ENCODE assay signal across 20 cellular contexts in the genomic region with DNA sequence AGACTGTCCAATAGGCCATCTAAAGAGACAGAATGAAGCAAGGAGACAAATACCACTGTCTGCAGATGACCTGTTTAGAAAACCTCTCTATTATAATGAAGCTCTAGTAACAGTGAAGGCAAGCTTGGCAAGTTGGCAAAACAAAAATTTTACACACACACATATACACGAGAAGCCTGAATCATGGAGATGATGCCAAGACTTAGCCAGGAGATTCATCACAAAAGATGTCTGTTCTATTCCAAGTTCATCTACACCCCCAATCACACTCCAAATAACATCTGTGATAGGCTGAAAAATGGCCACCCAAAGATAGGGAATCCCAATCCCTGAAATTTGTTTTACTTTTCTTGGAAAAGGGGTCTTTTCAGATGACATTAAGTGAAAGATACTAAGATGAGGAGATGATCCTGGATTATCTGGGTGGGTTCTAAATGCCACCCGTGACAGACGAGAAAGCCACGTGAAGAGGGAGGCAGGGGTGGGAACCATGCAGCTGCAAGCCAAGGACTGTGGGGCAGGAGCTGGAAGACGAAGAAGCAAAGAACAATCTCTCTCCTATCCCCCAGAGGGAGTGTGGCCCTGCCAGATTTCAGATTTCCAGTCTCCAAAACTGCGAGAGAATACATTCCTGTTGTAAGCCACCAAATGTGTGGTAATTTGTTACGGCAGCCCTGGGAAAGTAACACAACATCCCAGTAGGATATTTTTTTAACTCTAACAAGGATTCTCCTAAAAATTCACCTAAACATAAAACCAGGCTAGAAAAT. TPM values are rescaled to one million over a fixed set of nuclear protein-coding genes. Genes with fewer than 3 reads are reported as not detected.
A peak's percentile ranks its signal among the peaks of the same experiment; 100 is the strongest.
DNase-seq lines count a peak whose midpoint lies in the region; ATAC-seq, FAIRE-seq and TF ChIP-seq lines count a peak whose summit lies in the region.
"Had no signal": no experiment of that assay in that cellular context is flagged by ENCODE, and none has a peak within 500 bp of the region (broad histone marks: within the 10 kb centered on the region; RNA-seq: fewer than 3 reads in every experiment).

No MANE protein-coding gene starts in this region.

- CTCF ChIA-PET in HepG2 (lab: Yijun Ruan, JAX; ENCODE audit: low intra/inter-chr PET ratio, low total read pairs) (no interaction called here), K562 (lab: Yijun Ruan, JAX; ENCODE audit: low intra/inter-chr PET ratio) (no interaction called here), A673 (lab: Charles Lee) (no interaction called here)

- no peak for TF ChIP-seq RAD21 in HepG2 (CRISPR knock-in tag; IDR thresholded peaks at IDR 0.05)
- TF ChIP-seq RAD21 in K562 (CRISPR knock-in tag; conservative IDR thresholded peaks at IDR 0.05 in 1 of 2, IDR thresholded peaks at IDR 0.05 in 1 of 2), result no peak

- H3K9me3 ChIP-seq in HepG2 (ENCODE audit: low read length), result no peaks in the 10 kb centered on the region
- no peaks in the 10 kb centered on the region for H3K9me3 ChIP-seq in right lobe of liver
- no peaks in the 10 kb centered on the region for H3K9me3 ChIP-seq in K562 (replicated peaks; ENCODE audit: control insufficient read depth, insufficient read depth, low read depth, low read length)
- H3K9me3 ChIP-seq in gastroesophageal sphincter, result no peaks in the 10 kb centered on the region
- H3K9me3 ChIP-seq in A673 (ENCODE audit: low read depth, low read length, poor library complexity, severe bottlenecking), result no peaks in the 10 kb centered on the region
- H3K9me3 ChIP-seq: Caco-2, MG63 had no signal

- H3K4me2 ChIP-seq in HepG2 (ENCODE audit: low read depth, low read length) (no peak overlapping the region), K562 (ENCODE audit: insufficient read depth, low read length) (no peak overlapping the region)
- H3K4me2 ChIP-seq: PC-9 had no signal

- TF ChIP-seq POLR2A in HepG2 (IDR thresholded peaks at IDR 0.05; ENCODE audit: insufficient read depth in 1 of 2, low read depth in 2 of 2, low read length in 2 of 2) (no peak), right lobe of liver (IDR thresholded peaks at IDR 0.05) (no peak), K562 (conservative IDR thresholded peaks at IDR 0.05) (no peak), gastroesophageal sphincter (IDR thresholded peaks at IDR 0.05) (no peak)

- no peak overlapping the region for H3K9ac ChIP-seq in HepG2 (ENCODE audit: insufficient read depth, low read depth, low read length)
- no peak overlapping the region for H3K9ac ChIP-seq in K562 (ENCODE audit: insufficient read depth in 1 of 2, low read depth in 2 of 2, low read length in 2 of 2)

- TF ChIP-seq EP300 in HepG2 (IDR thresholded peaks at IDR 0.05; ENCODE audit: low read depth in 2 of 2, low read length in 2 of 2), result no peak
- no peak for TF ChIP-seq EP300 in HepG2 (CRISPR knock-in tag; IDR thresholded peaks at IDR 0.05; ENCODE audit: borderline replicate concordance)
- no peak for TF ChIP-seq EP300 in K562 (IDR thresholded peaks at IDR 0.05; ENCODE audit: low read length)
- no peak for TF ChIP-seq EP300 in gastroesophageal sphincter (IDR thresholded peaks at IDR 0.05)

- H2AFZ ChIP-seq in HepG2 (ENCODE audit: low read length), result no peak overlapping the region
- H2AFZ ChIP-seq in K562 (ENCODE audit: low read depth, low read length), result no peak overlapping the region
- H2AFZ ChIP-seq: PC-9 had no signal

- H3K36me3 ChIP-seq in HepG2 (replicated peaks in 1 of 2; ENCODE audit: control insufficient read depth in 1 of 2, insufficient read depth in 2 of 2, low read length in 2 of 2), result peaks cover 0 to 15% of the 10 kb centered on the region in 2 experiments; a peak in 3 of 5 replicates
- H3K36me3 ChIP-seq in right lobe of liver, result no peaks in the 10 kb centered on the region
- peaks cover 10% of the 10 kb centered on the region; the same call in 2 of the 3 replicates for H3K36me3 ChIP-seq in K562 (ENCODE audit: control insufficient read depth, insufficient read depth, low read length)
- peaks cover 0 to 8% of the 10 kb centered on the region in 2 donors for H3K36me3 ChIP-seq in gastroesophageal sphincter
- no peaks in the 10 kb centered on the region for H3K36me3 ChIP-seq in A673 (ENCODE audit: insufficient read depth, low read length, poor library complexity, severe bottlenecking)

- peaks cover 64% of the 10 kb centered on the region for H4K20me1 ChIP-seq in HepG2 (ENCODE audit: insufficient read depth, low read length)
- 0 out of 2 replicates have a peak, but pooled peaks cover 10% of the 10 kb centered on the region for H4K20me1 ChIP-seq in K562 (replicated peaks; ENCODE audit: control insufficient read depth, insufficient read depth, low read length)

- TF ChIP-seq CTCF in HepG2 (CRISPR knock-in tag; IDR thresholded peaks at IDR 0.05) (no peak), right lobe of liver (IDR thresholded peaks at IDR 0.05) (no peak), K562 (IDR thresholded peaks at IDR 0.05 in 2 of 3, conservative IDR thresholded peaks at IDR 0.05 in 1 of 3; ENCODE audit: insufficient read depth in 2 of 3, low read depth in 1 of 3, low read length in 3 of 3) (no peak), gastroesophageal sphincter (IDR thresholded peaks at IDR 0.05) (no peak), A673 (conservative IDR thresholded peaks at IDR 0.05; ENCODE audit: low read depth, low read length) (no peak)

- BruUV-seq in HepG2 (replicated peaks; lab: Mats Ljungman, UMichigan) (TSS peak; percentile 20), K562 (replicated peaks; lab: Mats Ljungman, UMichigan) (TSS peak; percentile 8), A673 (replicated peaks; lab: Mats Ljungman, UMichigan) (no TSS peak)

- peaks cover 51% of the 10 kb centered on the region for H3K4me1 ChIP-seq in HepG2 (ENCODE audit: insufficient read depth, low read length)
- peaks cover 0 to 68% (median 8%) of the 10 kb centered on the region in 4 donors for H3K4me1 ChIP-seq in right lobe of liver
- H3K4me1 ChIP-seq in K562 (replicated peaks in 1 of 2; ENCODE audit: control insufficient read depth in 2 of 2, insufficient read depth in 2 of 2, low read length in 2 of 2), result peaks cover 2 to 3% of the 10 kb centered on the region in 2 experiments; a peak in 3 of 5 replicates
- H3K4me1 ChIP-seq in gastroesophageal sphincter, result peaks cover 0 to 26% (median 0%) of the 10 kb centered on the region in 3 donors
- peaks cover 8% of the 10 kb centered on the region for H3K4me1 ChIP-seq in A673 (ENCODE audit: insufficient read depth, low read length, poor library complexity, severe bottlenecking)
- H3K4me1 ChIP-seq: Caco-2 had no signal

- FAIRE-seq in HepG2 (lab: Jason Lieb, UNC) (no peak), K562 (lab: Jason Lieb, UNC) (no peak)
- FAIRE-seq: A204.1, G401.6, H54 had no signal

- intact Hi-C loops in HepG2 (cut with micrococcal nuclease; ENCODE audit: unreplicated experiment), result no loop called here
- intact Hi-C loops in right lobe of liver (cut with DNase I), result no loop called here
- intact Hi-C loops in K562 (cut with micrococcal nuclease), result no loop called here
- intact Hi-C loops in A673 (cut with micrococcal nuclease; ENCODE audit: unreplicated experiment), result no loop called here

- H3K4me3 ChIP-seq in HepG2 (replicated peaks in 1 of 3; ENCODE audit: insufficient read depth in 1 of 3, low read depth in 2 of 3, low read length in 3 of 3) (no peak overlapping the region), right lobe of liver (no peak overlapping the region), K562 (no peak overlapping the region), gastroesophageal sphincter (no peak overlapping the region), A673 (ENCODE audit: low read depth, low read length, poor library complexity, severe bottlenecking) (no peak overlapping the region)
- H3K4me3 ChIP-seq: MG63, PC-9 had no signal

- POLR2A ChIA-PET in HepG2 (lab: Yijun Ruan, JAX) (no interaction called here), K562 (lab: Yijun Ruan, JAX) (interaction anchor here (0.6 to 2.7 kb wide), 4 partner anchors 13 to 195 kb away, joined by 3 to 8 read pairs (median 5); no protein-coding TSS in a partner anchor), A673 (lab: Charles Lee; ENCODE audit: low non-redundant PET) (interaction anchor here (0.6 kb wide), 1 partner anchor 481 kb away, joined by 4 read pairs; no protein-coding TSS in a partner anchor)

- WGBS in HepG2 (ENCODE audit: low lambda C conversion rate), result 93% methylated on average over 7 of the region's 7 CpGs
- 93% methylated on average over 7 of the region's 7 CpGs for WGBS in right lobe of liver (ENCODE audit: insufficient coverage, low coverage, low lambda C conversion rate, missing lambda C conversion rate)
- WGBS in K562 (ENCODE audit: insufficient coverage, low coverage, missing lambda C conversion rate), result 80% methylated on average over 7 of the region's 7 CpGs
- WGBS in gastroesophageal sphincter (ENCODE audit: low coverage in 1 of 2), 2 donors, result 64 to 80% methylated on average over 6 to 7 of the region's 7 CpGs

- H3K27ac ChIP-seq in HepG2 (ENCODE audit: extremely low read length, insufficient read depth, low read length) (no peak overlapping the region), right lobe of liver (no peak overlapping the region), K562 (ENCODE audit: extremely low read depth, low read depth, low read length) (no peak overlapping the region), layer of hippocampus (ENCODE audit: low read depth, low read length) (peak overlapping the region; percentile 32), gastroesophageal sphincter (no peak overlapping the region), A673 (ENCODE audit: low read depth, low read length, poor library complexity, severe bottlenecking) (no peak overlapping the region)
- H3K27ac ChIP-seq: PC-9 had no signal

- in situ Hi-C loops in HepG2 (cut with HindIII; ENCODE audit: extremely low pct_ligation_motif_present, low pct_unique_long_range_greater_than_20kb) (no loop called here), K562 (cut with MboI) (no loop called here)

- DNase-seq in HepG2 (ENCODE audit: low spot score) (no peak), right lobe of liver (no peak), K562 (ENCODE audit: extremely low read depth in 1 of 4, low spot score in 3 of 4) (no peak), GDM1 (lab: John Stamatoyannopoulos, UW) (no peak), H4 (ENCODE audit: low spot score) (no peak), A673 (ENCODE audit: low spot score) (no peak)
- DNase-seq: Caco-2; DMS79; MG63; NCI-H1105 treated with DMSO at 0.1 percent for 48 hours; NCI-H187; NCI-H69; NK-92 treated with Interleukin-12 subunit alpha and Interleukin-12 subunit beta, amount 100 ng/mL, for 24 hours; PC-9; SHP77 had no signal

- H3K27me3 ChIP-seq in HepG2 (ENCODE audit: control insufficient read depth in 1 of 2, insufficient read depth in 2 of 2, low read length in 2 of 2) (no peaks in the 10 kb centered on the region), right lobe of liver (no peaks in the 10 kb centered on the region), K562 (ENCODE audit: control insufficient read depth in 2 of 2, insufficient read depth in 2 of 2, low read length in 2 of 2) (no peaks in the 10 kb centered on the region), layer of hippocampus (ENCODE audit: control insufficient read depth, insufficient read depth, low read length) (no peaks in the 10 kb centered on the region), gastroesophageal sphincter (no peaks in the 10 kb centered on the region), A673 (replicated peaks; ENCODE audit: insufficient read depth, low read depth, low read length, poor library complexity) (no peaks in the 10 kb centered on the region)
- H3K27me3 ChIP-seq: MG63 had no signal

- ATAC-seq in HepG2 (no peak), right lobe of liver (no peak), K562 (no peak), gastroesophageal sphincter (no peak)

- peaks cover 2% of the 10 kb centered on the region for H3K9me1 ChIP-seq in K562 (ENCODE audit: control insufficient read depth, insufficient read depth, low read length)

- H3K79me2 ChIP-seq in HepG2 (ENCODE audit: insufficient read depth, low read length), result peaks cover 96% of the 10 kb centered on the region
- peaks cover 95% of the 10 kb centered on the region for H3K79me2 ChIP-seq in K562 (ENCODE audit: control insufficient read depth, insufficient read depth, low read length)

RNA-seq across cellular contexts. Expression of a gene that starts 20.0 kb away (rescaled TPM):
- total RNA-seq in HepG2 (2016; rRNA removed; fragmentation: Illumina TruSeq; extraction: Trizol) (707 and 912 TPM in 2 replicates), right lobe of liver (100 to 1,000 TPM; 341 to 557 (median 479) TPM), K562 (2014; rRNA removed) (254 and 333 TPM in 2 replicates), K562 (2014; rRNA removed; fragmentation: Illumina TruSeq; extraction: Trizol) (123 and 130 TPM in 2 replicates), K562 (2015; rRNA removed; fragmentation: Illumina TruSeq; extraction: Trizol) (163 and 180 TPM in 2 replicates), K562 (2021) (221 and 223 TPM in 2 replicates), gastroesophageal sphincter (100 to 1,000 TPM; 279 to 367 (median 295) TPM), A673 (2021) (510 and 581 TPM in 2 replicates)
- 195 and 216 TPM in 2 replicates for total RNA-seq in HepG2 (2016; cell fraction: cytosol; rRNA removed; fragmentation: Illumina TruSeq; extraction: Trizol; ENCODE audit: low read depth)
- total RNA-seq in HepG2 (2016; cell fraction: insoluble cytoplasmic fraction; rRNA removed; fragmentation: Illumina TruSeq; extraction: Trizol), result 687 and 831 TPM in 2 replicates
- total RNA-seq in HepG2 (2016; cell fraction: membrane; rRNA removed; fragmentation: Illumina TruSeq; extraction: Trizol), result 620 and 676 TPM in 2 replicates
- 437 and 494 TPM in 2 replicates for total RNA-seq in HepG2 (2016; cell fraction: nucleus; rRNA removed; fragmentation: Illumina TruSeq; extraction: Trizol)
- polyA plus RNA-seq in HepG2 (2011; rRNA removed) (434 and 464 TPM in 2 replicates), K562 (2011; rRNA removed) (106 and 166 TPM in 2 replicates), K562 (2014; fragmentation: Illumina TruSeq; extraction: Trizol) (240 and 378 TPM in 2 replicates), K562 (2014; fragmentation: Nextera tagmentation; extraction: Ambion mirVana) (10 to 100 TPM; 24.4 to 68.4 TPM), K562 (2014; rRNA removed) (111 and 146 TPM in 2 replicates)
- polyA plus RNA-seq in HepG2 (2011; cell fraction: cytosol; rRNA removed), result 419 and 448 TPM in 2 replicates
- 618 and 764 TPM in 2 replicates for polyA plus RNA-seq in HepG2 (2011; cell fraction: nucleus; rRNA removed)
- 461 and 517 TPM in 2 replicates for polyA plus RNA-seq in HepG2 (2012)
- polyA plus RNA-seq in HepG2 (2016; cell fraction: cytosol; fragmentation: Illumina TruSeq; extraction: Trizol; ENCODE audit: low read depth), result 179 and 188 TPM in 2 replicates
- 695 and 895 TPM in 2 replicates for polyA plus RNA-seq in HepG2 (2016; cell fraction: insoluble cytoplasmic fraction; fragmentation: Illumina TruSeq; extraction: Trizol; ENCODE audit: low read depth)
- 483 and 563 TPM in 2 replicates for polyA plus RNA-seq in HepG2 (2016; cell fraction: membrane; fragmentation: Illumina TruSeq; extraction: Trizol; ENCODE audit: low read depth)
- 674 and 742 TPM in 2 replicates for polyA plus RNA-seq in HepG2 (2016; cell fraction: nucleus; fragmentation: Illumina TruSeq; extraction: Trizol; ENCODE audit: insufficient read depth, low read depth)
- 303 and 643 TPM in 2 replicates for polyA minus RNA-seq in HepG2 (2011; rRNA and poly(A)+ RNA removed; ENCODE audit: low replicate concordance)
- polyA minus RNA-seq in HepG2 (2011; cell fraction: cytosol; rRNA and poly(A)+ RNA removed), result 590 and 596 TPM in 2 replicates
- 603 and 678 TPM in 2 replicates for polyA minus RNA-seq in HepG2 (2011; cell fraction: nucleus; rRNA and poly(A)+ RNA removed)
- total RNA-seq in K562 (2011; cell fraction: chromatin; rRNA removed; ENCODE audit: low replicate concordance), result 614 and 791 TPM in 2 replicates
- 306 TPM in 2 replicates for total RNA-seq in K562 (2011; cell fraction: nucleolus; rRNA removed)
- total RNA-seq in K562 (2011; cell fraction: nucleoplasm; rRNA removed), result 325 and 335 TPM in 2 replicates
- 115 and 144 TPM in 2 replicates for polyA plus RNA-seq in K562 (2011; cell fraction: cytosol; rRNA removed)
- polyA plus RNA-seq in K562 (2011; cell fraction: nucleus; rRNA removed), result 272 and 310 TPM in 2 replicates
- 126 and 183 TPM in 2 replicates for polyA plus RNA-seq in K562 (2012)
- 213 and 275 TPM in 2 replicates for polyA minus RNA-seq in K562 (2011; rRNA and poly(A)+ RNA removed)
- polyA minus RNA-seq in K562 (2011; cell fraction: cytosol; rRNA and poly(A)+ RNA removed), result 161 and 189 TPM in 2 replicates
- polyA minus RNA-seq in K562 (2011; cell fraction: nucleus; rRNA and poly(A)+ RNA removed), result 111 and 215 TPM in 2 replicates
- total RNA-seq in H4 (2014; rRNA removed; shearing (Covaris generic)), result 324 and 350 TPM in 2 replicates

RNA-seq across cellular contexts. Expression of a gene that starts 20.2 kb away (rescaled TPM):
- total RNA-seq in HepG2 (2016; rRNA removed; fragmentation: Illumina TruSeq; extraction: Trizol) (493 and 750 TPM in 2 replicates), right lobe of liver (10 to 100 TPM; 66.6 to 97.9 (median 86.2) TPM), K562 (2014; rRNA removed) (132 and 145 TPM in 2 replicates), K562 (2014; rRNA removed; fragmentation: Illumina TruSeq; extraction: Trizol) (169 and 197 TPM in 2 replicates), K562 (2015; rRNA removed; fragmentation: Illumina TruSeq; extraction: Trizol) (149 and 166 TPM in 2 replicates), K562 (2021) (144 and 162 TPM in 2 replicates), gastroesophageal sphincter (100 to 1,000 TPM; 317 to 360 (median 330) TPM), A673 (2021) (342 and 360 TPM in 2 replicates)
- total RNA-seq in HepG2 (2016; cell fraction: cytosol; rRNA removed; fragmentation: Illumina TruSeq; extraction: Trizol; ENCODE audit: low read depth), result 68.0 and 78.0 TPM in 2 replicates
- 485 and 732 TPM in 2 replicates for total RNA-seq in HepG2 (2016; cell fraction: insoluble cytoplasmic fraction; rRNA removed; fragmentation: Illumina TruSeq; extraction: Trizol)
- 155 and 168 TPM in 2 replicates for total RNA-seq in HepG2 (2016; cell fraction: membrane; rRNA removed; fragmentation: Illumina TruSeq; extraction: Trizol)
- total RNA-seq in HepG2 (2016; cell fraction: nucleus; rRNA removed; fragmentation: Illumina TruSeq; extraction: Trizol), result 303 and 351 TPM in 2 replicates
- polyA plus RNA-seq in HepG2 (2011; rRNA removed) (579 and 733 TPM in 2 replicates), K562 (2011; rRNA removed) (271 and 367 TPM in 2 replicates), K562 (2014; fragmentation: Illumina TruSeq; extraction: Trizol) (232 and 235 TPM in 2 replicates), K562 (2014; fragmentation: Nextera tagmentation; extraction: Ambion mirVana) (100 to 1,000 TPM; 121 to 201 TPM), K562 (2014; rRNA removed) (164 and 179 TPM in 2 replicates)
- polyA plus RNA-seq in HepG2 (2011; cell fraction: cytosol; rRNA removed), result 208 and 366 TPM in 2 replicates
- 383 and 475 TPM in 2 replicates for polyA plus RNA-seq in HepG2 (2011; cell fraction: nucleus; rRNA removed)
- polyA plus RNA-seq in HepG2 (2012), result 320 and 513 TPM in 2 replicates
- polyA plus RNA-seq in HepG2 (2016; cell fraction: cytosol; fragmentation: Illumina TruSeq; extraction: Trizol; ENCODE audit: low read depth), result 35.1 and 36.8 TPM in 2 replicates
- 746 and 761 TPM in 2 replicates for polyA plus RNA-seq in HepG2 (2016; cell fraction: insoluble cytoplasmic fraction; fragmentation: Illumina TruSeq; extraction: Trizol; ENCODE audit: low read depth)
- polyA plus RNA-seq in HepG2 (2016; cell fraction: membrane; fragmentation: Illumina TruSeq; extraction: Trizol; ENCODE audit: low read depth), result 102 and 104 TPM in 2 replicates
- polyA plus RNA-seq in HepG2 (2016; cell fraction: nucleus; fragmentation: Illumina TruSeq; extraction: Trizol; ENCODE audit: insufficient read depth, low read depth), result 515 and 562 TPM in 2 replicates
- polyA minus RNA-seq in HepG2 (2011; rRNA and poly(A)+ RNA removed; ENCODE audit: low replicate concordance), result 234 and 609 TPM in 2 replicates
- 218 and 237 TPM in 2 replicates for polyA minus RNA-seq in HepG2 (2011; cell fraction: cytosol; rRNA and poly(A)+ RNA removed)
- polyA minus RNA-seq in HepG2 (2011; cell fraction: nucleus; rRNA and poly(A)+ RNA removed), result 446 and 458 TPM in 2 replicates
- total RNA-seq in K562 (2011; cell fraction: chromatin; rRNA removed; ENCODE audit: low replicate concordance), result 162 and 401 TPM in 2 replicates
- total RNA-seq in K562 (2011; cell fraction: nucleolus; rRNA removed), result 89.9 and 107 TPM in 2 replicates
- 233 and 405 TPM in 2 replicates for total RNA-seq in K562 (2011; cell fraction: nucleoplasm; rRNA removed)
- 90.2 and 172 TPM in 2 replicates for polyA plus RNA-seq in K562 (2011; cell fraction: cytosol; rRNA removed)
- polyA plus RNA-seq in K562 (2011; cell fraction: nucleus; rRNA removed), result 157 and 224 TPM in 2 replicates
- 139 and 187 TPM in 2 replicates for polyA plus RNA-seq in K562 (2012)
- 260 and 291 TPM in 2 replicates for polyA minus RNA-seq in K562 (2011; rRNA and poly(A)+ RNA removed)
- 84.3 and 90.8 TPM in 2 replicates for polyA minus RNA-seq in K562 (2011; cell fraction: cytosol; rRNA and poly(A)+ RNA removed)
- polyA minus RNA-seq in K562 (2011; cell fraction: nucleus; rRNA and poly(A)+ RNA removed), result 82.0 and 123 TPM in 2 replicates
- total RNA-seq in H4 (2014; rRNA removed; shearing (Covaris generic)), result 250 and 279 TPM in 2 replicates
